ENCODE assay signal across 1 cellular context in genomic region chr19:24159707-24160106, GRCh38.
TF ChIP-seq lines count a peak whose summit lies in the region.

No MANE protein-coding gene starts in this region.

TF ChIP-seq in WTC11, 78 proteins besides CTCF, POLR2A, EP300 and RAD21 (continued from another document):
- TF ChIP-seq, protein P1, sequence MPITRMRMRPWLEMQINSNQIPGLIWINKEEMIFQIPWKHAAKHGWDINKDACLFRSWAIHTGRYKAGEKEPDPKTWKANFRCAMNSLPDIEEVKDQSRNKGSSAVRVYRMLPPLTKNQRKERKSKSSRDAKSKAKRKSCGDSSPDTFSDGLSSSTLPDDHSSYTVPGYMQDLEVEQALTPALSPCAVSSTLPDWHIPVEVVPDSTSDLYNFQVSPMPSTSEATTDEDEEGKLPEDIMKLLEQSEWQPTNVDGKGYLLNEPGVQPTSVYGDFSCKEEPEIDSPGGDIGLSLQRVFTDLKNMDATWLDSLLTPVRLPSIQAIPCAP (CRISPR knock-in tag; IDR thresholded peaks at IDR 0.05), result no peak
- TF ChIP-seq ZNF416 (CRISPR knock-in tag; IDR thresholded peaks at IDR 0.05), result no peak
- TF ChIP-seq NR3C1 (CRISPR knock-in tag; conservative IDR thresholded peaks at IDR 0.05; ENCODE audit: low read depth), result no peak
